In the genomic region with DNA sequence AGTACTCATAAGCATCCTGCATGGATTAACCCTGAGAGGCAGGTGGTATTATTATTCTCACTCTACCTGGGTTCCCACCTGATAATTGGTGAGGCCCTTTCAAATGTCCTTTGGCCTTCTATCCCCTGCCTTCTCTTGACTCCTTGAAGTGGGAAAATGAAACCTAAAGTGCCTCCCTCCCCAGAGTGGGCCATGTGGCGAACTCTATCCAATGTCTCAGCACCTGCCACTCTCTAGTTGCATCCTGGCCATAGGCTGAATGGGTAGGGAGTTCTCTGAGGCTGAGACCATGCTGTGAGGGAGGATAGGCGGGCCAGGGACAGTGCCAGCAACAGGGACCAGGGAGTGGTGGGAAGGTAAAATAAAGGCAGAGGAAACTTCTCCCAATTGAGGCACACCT, we compare ENCODE assay signal across 20 cellular contexts. TPM values are rescaled to one million over a fixed set of nuclear protein-coding genes. Genes with fewer than 3 reads are reported as not detected.
DNase-seq lines count a peak whose midpoint lies in the region; ATAC-seq, FAIRE-seq and TF ChIP-seq lines count a peak whose summit lies in the region.
"Had no signal": no experiment of that assay in that cellular context is flagged by ENCODE, and none has a peak within 500 bp of the region (broad histone marks: within the 10 kb centered on the region; RNA-seq: fewer than 3 reads in every experiment).

No MANE protein-coding gene starts in this region.

- TF ChIP-seq CTCF in VCaP (conservative IDR thresholded peaks at IDR 0.05) (no peak), pancreas (IDR thresholded peaks at IDR 0.05) (no peak)

- H3K27ac ChIP-seq in VCaP = peak overlapping the region; percentile 83
- H3K27ac ChIP-seq in pancreas = peak overlapping the region; percentile 65 to 91 (median 78)
- H3K27ac ChIP-seq: KMS-11, psoas muscle had no signal

- no peaks in the 10 kb centered on the region for H3K9me3 ChIP-seq in pancreas
- no peaks in the 10 kb centered on the region for H3K9me3 ChIP-seq in HAP-1
- H3K9me3 ChIP-seq in MG63 = no peaks in the 10 kb centered on the region
- H3K9me3 ChIP-seq: psoas muscle had no signal

- FAIRE-seq in pancreas (lab: Jason Lieb, UNC) = no peak

- ATAC-seq in pancreas (peak; percentile 7 to 12 (median 9)), GM18502 (IDR thresholded peaks at IDR 0.05; ENCODE audit: poor library complexity, unreplicated experiment) (no peak)
- ATAC-seq: activated naive CD4-positive, alpha-beta T cell treated with anti-CD3 and anti-CD28 coated beads, Interleukin-2, amount 50 U/mL, for 72 hours; natural killer cell; psoas muscle; stimulated activated naive CD8-positive, alpha-beta T cell treated with anti-CD3 and anti-CD28 coated beads, Interleukin-15, Interleukin-2, amounts not matched to agents 100 U/mL and 50 U/mL, for 24 hours had no signal

- in situ Hi-C loops in HAP-1 (cut with MboI; ENCODE audit: low sequenced_read_pairs) = no loop called here

- H3K36me3 ChIP-seq in pancreas (no peaks in the 10 kb centered on the region), HAP-1 (replicated peaks) (no peaks in the 10 kb centered on the region), MG63 (no peaks in the 10 kb centered on the region)

- no peak overlapping the region for H3K4me3 ChIP-seq in pancreas
- no peak overlapping the region for H3K4me3 ChIP-seq in HAP-1
- H3K4me3 ChIP-seq in MG63 = no peak overlapping the region
- H3K4me3 ChIP-seq: psoas muscle had no signal

- DNase-seq in DMS153 (lab: John Stamatoyannopoulos, UW) (peak; percentile 72), NCI-H2081 (lab: John Stamatoyannopoulos, UW) (peak; percentile 39 to 78), pancreas (no peak), HAP-1 (ENCODE audit: low spot score in 2 of 2) (no peak), MG63 (no peak)
- DNase-seq in effector CD4-positive, alpha-beta T cell = no peak
- DNase-seq: activated CD4-positive, alpha-beta T cell treated with anti-CD3 and anti-CD28 coated beads for 4 hours; activated T-cell treated with anti-CD3 and anti-CD28 coated beads for 4 hours; AML-193; DND-41; effector memory CD4-positive, alpha-beta T cell; natural killer cell; psoas muscle; stimulated activated naive CD8-positive, alpha-beta T cell treated with anti-CD3 and anti-CD28 coated beads, Interleukin-15, Interleukin-2, amounts not matched to agents 100 U/mL and 50 U/mL, for 24 hours; T1000 had no signal

- H3K4me1 ChIP-seq in pancreas (peaks cover 33 to 62% (median 47%) of the 10 kb centered on the region in 3 donors), HAP-1 (no peaks in the 10 kb centered on the region)
- H3K4me1 ChIP-seq: psoas muscle had no signal

- WGBS in pancreas, 2 donors = 99 to 100% methylated on average over 2 of the region's 2 CpGs

- intact Hi-C loops in pancreas (cut with DNase I) = loop anchor here in 1 of 3 donors (5.0 kb wide), 1 partner anchor 62 kb away; no protein-coding TSS in a partner anchor

- H3K27me3 ChIP-seq in pancreas (no peaks in the 10 kb centered on the region), HAP-1 (ENCODE audit: low read depth) (peaks cover 3% of the 10 kb centered on the region; the same call in 1 of the 2 replicates), MG63 (no peaks in the 10 kb centered on the region)

RNA-seq across cellular contexts. Expression of a gene that starts 35.3 kb away (rescaled TPM):
- 100 to 1,000 TPM in 5 of 6 donors, 10 to 100 TPM in 1; 99.3 to 278 (median 158) TPM for total RNA-seq in pancreas
- 100 to 1,000 TPM; 284 to 447 TPM for polyA plus RNA-seq in pancreas
- total RNA-seq in MG63 (2014; rRNA removed; shearing (Covaris generic); ENCODE audit: low replicate concordance) = not detected in 2 replicates
- total RNA-seq: SK-MEL-5 had no signal

Comparison
In these comparisons a context has a peak if more than half of its experiments do, and no peak if none do; other contexts are left out.
1. DNase-seq: peak in DMS153 (single experiment) and NCI-H2081 (2 of 2); none in pancreas (0 of 6), effector CD4-positive, alpha-beta T cell (single experiment), HAP-1 (0 of 2) and MG63 (single experiment).
2. RNA of a gene that starts 35.3 kb away (total RNA-seq): 99.3 to 278 TPM in pancreas; not detected in MG63; every median in the first group is over 10 times any median in the second.